In genomic region chr17:77127735-77128361, GRCh38 we compare ENCODE assay signal across 1 cellular context.
TF ChIP-seq lines count a peak whose summit lies in the region.

No MANE protein-coding gene starts in this region.

TF ChIP-seq in K562, 482 proteins besides CTCF, POLR2A, EP300 and RAD21 (continued from another document):
- TF ChIP-seq, protein P1, sequence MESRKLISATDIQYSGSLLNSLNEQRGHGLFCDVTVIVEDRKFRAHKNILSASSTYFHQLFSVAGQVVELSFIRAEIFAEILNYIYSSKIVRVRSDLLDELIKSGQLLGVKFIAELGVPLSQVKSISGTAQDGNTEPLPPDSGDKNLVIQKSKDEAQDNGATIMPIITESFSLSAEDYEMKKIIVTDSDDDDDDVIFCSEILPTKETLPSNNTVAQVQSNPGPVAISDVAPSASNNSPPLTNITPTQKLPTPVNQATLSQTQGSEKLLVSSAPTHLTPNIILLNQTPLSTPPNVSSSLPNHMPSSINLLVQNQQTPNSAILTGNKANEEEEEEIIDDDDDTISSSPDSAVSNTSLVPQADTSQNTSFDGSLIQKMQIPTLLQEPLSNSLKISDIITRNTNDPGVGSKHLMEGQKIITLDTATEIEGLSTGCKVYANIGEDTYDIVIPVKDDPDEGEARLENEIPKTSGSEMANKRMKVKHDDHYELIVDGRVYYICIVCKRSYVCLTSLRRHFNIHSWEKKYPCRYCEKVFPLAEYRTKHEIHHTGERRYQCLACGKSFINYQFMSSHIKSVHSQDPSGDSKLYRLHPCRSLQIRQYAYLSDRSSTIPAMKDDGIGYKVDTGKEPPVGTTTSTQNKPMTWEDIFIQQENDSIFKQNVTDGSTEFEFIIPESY (CRISPR knock-in tag; IDR thresholded peaks at IDR 0.05): 0 out of 2 replicates have a peak, but pooled peaks have one; percentile 33
- TF ChIP-seq MEF2A (IDR thresholded peaks at IDR 0.05; ENCODE audit: control insufficient read depth, low read depth, low read length) (no peak), ATF3 (IDR thresholded peaks at IDR 0.05) (peak; percentile 88), ATF3 (CRISPR knock-in tag; conservative IDR thresholded peaks at IDR 0.05) (no peak), KLF6 (CRISPR knock-in tag; IDR thresholded peaks at IDR 0.05; ENCODE audit: borderline replicate concordance) (no peak), BCOR (IDR thresholded peaks at IDR 0.05) (peak; percentile 53; the same call in 1 of the 2 replicates), JUN (IDR thresholded peaks at IDR 0.05; ENCODE audit: borderline replicate concordance, low read depth, low read length) (peak; percentile 56; the same call in 1 of the 2 replicates), JUN (CRISPR knock-in tag; IDR thresholded peaks at IDR 0.05; ENCODE audit: borderline replicate concordance) (no peak), ETS1 (conservative IDR thresholded peaks at IDR 0.05; ENCODE audit: control insufficient read depth, low read depth, low read length) (no peak), SMARCA5 (IDR thresholded peaks at IDR 0.05) (peak; percentile 86; the same call in 1 of the 2 replicates), ZFP36 (IDR thresholded peaks at IDR 0.05; ENCODE audit: low read depth, low read length, partially characterized antibody) (peak; percentile 80), ATF7 (IDR thresholded peaks at IDR 0.05) (peak; percentile 77), TRIM28 (IDR thresholded peaks at IDR 0.05) (peak; percentile 66; the same call in 1 of the 2 replicates)
- TF ChIP-seq, protein P2, sequence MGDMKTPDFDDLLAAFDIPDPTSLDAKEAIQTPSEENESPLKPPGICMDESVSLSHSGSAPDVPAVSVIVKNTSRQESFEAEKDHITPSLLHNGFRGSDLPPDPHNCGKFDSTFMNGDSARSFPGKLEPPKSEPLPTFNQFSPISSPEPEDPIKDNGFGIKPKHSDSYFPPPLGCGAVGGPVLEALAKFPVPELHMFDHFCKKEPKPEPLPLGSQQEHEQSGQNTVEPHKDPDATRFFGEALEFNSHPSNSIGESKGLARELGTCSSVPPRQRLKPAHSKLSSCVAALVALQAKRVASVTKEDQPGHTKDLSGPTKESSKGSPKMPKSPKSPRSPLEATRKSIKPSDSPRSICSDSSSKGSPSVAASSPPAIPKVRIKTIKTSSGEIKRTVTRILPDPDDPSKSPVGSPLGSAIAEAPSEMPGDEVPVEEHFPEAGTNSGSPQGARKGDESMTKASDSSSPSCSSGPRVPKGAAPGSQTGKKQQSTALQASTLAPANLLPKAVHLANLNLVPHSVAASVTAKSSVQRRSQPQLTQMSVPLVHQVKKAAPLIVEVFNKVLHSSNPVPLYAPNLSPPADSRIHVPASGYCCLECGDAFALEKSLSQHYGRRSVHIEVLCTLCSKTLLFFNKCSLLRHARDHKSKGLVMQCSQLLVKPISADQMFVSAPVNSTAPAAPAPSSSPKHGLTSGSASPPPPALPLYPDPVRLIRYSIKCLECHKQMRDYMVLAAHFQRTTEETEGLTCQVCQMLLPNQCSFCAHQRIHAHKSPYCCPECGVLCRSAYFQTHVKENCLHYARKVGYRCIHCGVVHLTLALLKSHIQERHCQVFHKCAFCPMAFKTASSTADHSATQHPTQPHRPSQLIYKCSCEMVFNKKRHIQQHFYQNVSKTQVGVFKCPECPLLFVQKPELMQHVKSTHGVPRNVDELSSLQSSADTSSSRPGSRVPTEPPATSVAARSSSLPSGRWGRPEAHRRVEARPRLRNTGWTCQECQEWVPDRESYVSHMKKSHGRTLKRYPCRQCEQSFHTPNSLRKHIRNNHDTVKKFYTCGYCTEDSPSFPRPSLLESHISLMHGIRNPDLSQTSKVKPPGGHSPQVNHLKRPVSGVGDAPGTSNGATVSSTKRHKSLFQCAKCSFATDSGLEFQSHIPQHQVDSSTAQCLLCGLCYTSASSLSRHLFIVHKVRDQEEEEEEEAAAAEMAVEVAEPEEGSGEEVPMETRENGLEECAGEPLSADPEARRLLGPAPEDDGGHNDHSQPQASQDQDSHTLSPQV (IDR thresholded peaks at IDR 0.05): peak; percentile 62
- TF ChIP-seq, protein P3, sequence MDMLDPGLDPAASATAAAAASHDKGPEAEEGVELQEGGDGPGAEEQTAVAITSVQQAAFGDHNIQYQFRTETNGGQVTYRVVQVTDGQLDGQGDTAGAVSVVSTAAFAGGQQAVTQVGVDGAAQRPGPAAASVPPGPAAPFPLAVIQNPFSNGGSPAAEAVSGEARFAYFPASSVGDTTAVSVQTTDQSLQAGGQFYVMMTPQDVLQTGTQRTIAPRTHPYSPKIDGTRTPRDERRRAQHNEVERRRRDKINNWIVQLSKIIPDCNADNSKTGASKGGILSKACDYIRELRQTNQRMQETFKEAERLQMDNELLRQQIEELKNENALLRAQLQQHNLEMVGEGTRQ (CRISPR knock-in tag; IDR thresholded peaks at IDR 0.05): no peak
